12 cellular contexts compared by ENCODE assay signal in genomic region chr7:13181221-13181620, GRCh38.
DNase-seq lines count a peak whose midpoint lies in the region; ATAC-seq and TF ChIP-seq lines count a peak whose summit lies in the region.
"Had no signal": no experiment of that assay in that cellular context is flagged by ENCODE, and none has a peak within 500 bp of the region (broad histone marks: within the 10 kb centered on the region; RNA-seq: fewer than 3 reads in every experiment).

No MANE protein-coding gene starts in this region.

- H3K4me3 ChIP-seq in testis = no peak overlapping the region
- no peak overlapping the region for H3K4me3 ChIP-seq in CD4-positive, alpha-beta memory T cell (ENCODE audit: low read length in 2 of 2)
- H3K4me3 ChIP-seq: transverse colon had no signal

- H3K9me3 Mint-ChIP-seq in CD4-positive, alpha-beta memory T cell = no peaks in the 10 kb centered on the region

- H3K4me1 ChIP-seq in testis = no peaks in the 10 kb centered on the region
- no peaks in the 10 kb centered on the region for H3K4me1 ChIP-seq in CD4-positive, alpha-beta memory T cell (ENCODE audit: insufficient read depth, low read length)
- H3K4me1 ChIP-seq: transverse colon had no signal

- intact Hi-C loops in testis (cut with DNase I; ENCODE audit: low total_unique reads) = no loop called here
- intact Hi-C loops in CD4-positive, alpha-beta memory T cell (cut with micrococcal nuclease) = no loop called here

- no peak for TF ChIP-seq POLR2A in testis (IDR thresholded peaks at IDR 0.05)

- no peaks in the 10 kb centered on the region for H3K36me3 Mint-ChIP-seq in CD4-positive, alpha-beta memory T cell

- TF ChIP-seq CTCF in testis (IDR thresholded peaks at IDR 0.05) = no peak

- 37 to 44% methylated on average over 3 of the region's 3 CpGs for WGBS in testis, 2 donors

- peak; percentile 13 for DNase-seq in NCI-H748 (lab: John Stamatoyannopoulos, UW; ENCODE audit: unreplicated experiment)
- DNase-seq in NCI-H748 treated with DMSO at 0.1 percent for 48 hours (lab: John Stamatoyannopoulos, UW) = no peak
- DNase-seq in NCI-H2171 treated with DMSO at 0.1 percent for 48 hours (lab: John Stamatoyannopoulos, UW) = peak; percentile 76
- DNase-seq in fibroblast of gingiva (ENCODE audit: low read depth) = peak; percentile 3
- peak; percentile 14 for DNase-seq in testis
- DNase-seq in CD4-positive, alpha-beta memory T cell = no peak
- DNase-seq: activated CD4-positive, alpha-beta T cell treated with anti-CD3 and anti-CD28 coated beads for 48 hours; central memory CD4-positive, alpha-beta T cell; Kasumi-1; transverse colon had no signal

- no peak overlapping the region for H3K4me3 Mint-ChIP-seq in CD4-positive, alpha-beta memory T cell

- H3K9me3 ChIP-seq in testis = no peaks in the 10 kb centered on the region
- H3K9me3 ChIP-seq in CD4-positive, alpha-beta memory T cell (ENCODE audit: control insufficient read depth in 1 of 2, low read length in 2 of 2) = no peaks in the 10 kb centered on the region
- H3K9me3 ChIP-seq: transverse colon had no signal

- H3K27ac ChIP-seq in testis = no peak overlapping the region
- H3K27ac ChIP-seq in CD4-positive, alpha-beta memory T cell (ENCODE audit: low read depth, low read length) = no peak overlapping the region
- H3K27ac ChIP-seq: transverse colon had no signal

- no peaks in the 10 kb centered on the region for H3K36me3 ChIP-seq in testis (ENCODE audit: low read depth, missing control alignments)
- no peaks in the 10 kb centered on the region for H3K36me3 ChIP-seq in CD4-positive, alpha-beta memory T cell (ENCODE audit: insufficient read depth, low read length)
- H3K36me3 ChIP-seq: transverse colon had no signal

- H3K27ac Mint-ChIP-seq in CD4-positive, alpha-beta memory T cell = no peak overlapping the region

- CTCF ChIA-PET in CD4-positive, alpha-beta memory T cell (lab: Charles Lee; ENCODE audit: partially characterized antibody) = interaction anchor here (1.7 kb wide), 1 partner anchor 495 kb away, joined by 5 read pairs; no protein-coding TSS in a partner anchor

- ATAC-seq in GM21717 (IDR thresholded peaks at IDR 0.05; ENCODE audit: unreplicated experiment) (no peak), GM21381 (IDR thresholded peaks at IDR 0.05; ENCODE audit: unreplicated experiment) (no peak)

- no peaks in the 10 kb centered on the region for H3K4me1 Mint-ChIP-seq in CD4-positive, alpha-beta memory T cell

- POLR2A ChIA-PET in CD4-positive, alpha-beta memory T cell (lab: Charles Lee; ENCODE audit: partially characterized antibody) = no interaction called here

- no peaks in the 10 kb centered on the region for H3K27me3 ChIP-seq in testis
- H3K27me3 ChIP-seq in CD4-positive, alpha-beta memory T cell (ENCODE audit: insufficient read depth, low read length) = no peaks in the 10 kb centered on the region
- H3K27me3 ChIP-seq: transverse colon had no signal

- peaks cover 2 to 3% of the 10 kb centered on the region in 2 donors for H3K27me3 Mint-ChIP-seq in CD4-positive, alpha-beta memory T cell

Comparison
In these comparisons a context has a peak if more than half of its experiments do, and no peak if none do; other contexts are left out.
1. DNase-seq: peak in NCI-H748 (single experiment), NCI-H2171 treated with DMSO at 0.1 percent for 48 hours (single experiment), fibroblast of gingiva (single experiment) and testis (single experiment); none in NCI-H748 treated with DMSO at 0.1 percent for 48 hours (single experiment) and CD4-positive, alpha-beta memory T cell (0 of 5).